In genomic region chr5:177303121-177303924, GRCh38 we compare ENCODE assay signal across 8 cellular contexts. TPM values are rescaled to one million over a fixed set of nuclear protein-coding genes. Genes with fewer than 3 reads are reported as not detected.
A peak's percentile ranks its signal among the peaks of the same experiment; 100 is the strongest.
DNase-seq lines count a peak whose midpoint lies in the region; ATAC-seq and TF ChIP-seq lines count a peak whose summit lies in the region.

A gene with protein sequence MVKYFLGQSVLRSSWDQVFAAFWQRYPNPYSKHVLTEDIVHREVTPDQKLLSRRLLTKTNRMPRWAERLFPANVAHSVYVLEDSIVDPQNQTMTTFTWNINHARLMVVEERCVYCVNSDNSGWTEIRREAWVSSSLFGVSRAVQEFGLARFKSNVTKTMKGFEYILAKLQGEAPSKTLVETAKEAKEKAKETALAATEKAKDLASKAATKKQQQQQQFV (plus strand): TSS chr5:177303799. CDS start chr5:177303986, 187 bp downstream.
RAB24 (minus strand) TSS chr5:177303719; CDS start chr5:177303288, 431 bp downstream.

- H3F3A ChIP-seq in OCI-LY1 (ENCODE audit: insufficient read depth, low read length), result no peaks in the 10 kb centered on the region; the same call in 1 of the 2 replicates

- H2AFZ ChIP-seq in OCI-LY1 (ENCODE audit: low read length), result no peak within 1 kb of the TSS

- H3K9me2 ChIP-seq in OCI-LY1 (ENCODE audit: low read depth, low read length), result no peaks in the 10 kb centered on the region

- H3K9me3 Mint-ChIP-seq in CD4-positive, alpha-beta memory T cell, result peaks cover 0 to 4% (median 0%) of the 10 kb centered on the region in 8 donors

- peak; percentile 42; the same call in 1 of the 2 replicates for TF ChIP-seq CTCF in OCI-LY1 (IDR thresholded peaks at IDR 0.05; ENCODE audit: low read length)

- no peaks in the 10 kb centered on the region for H3K27me3 ChIP-seq in CD4-positive, alpha-beta memory T cell (ENCODE audit: insufficient read depth, low read length)
- H3K27me3 ChIP-seq in OCI-LY1 (ENCODE audit: insufficient read depth, low read length) (no peaks in the 10 kb centered on the region), mononuclear cell (ENCODE audit: insufficient read depth, low read length) (no peaks in the 10 kb centered on the region)

- ATAC-seq in GM19397 (IDR thresholded peaks at IDR 0.05; ENCODE audit: unreplicated experiment), result peak; percentile 64

- H3K36me3 Mint-ChIP-seq in CD4-positive, alpha-beta memory T cell, result peaks cover 18 to 36% of the 10 kb centered on the region in 2 donors

- H3K27ac Mint-ChIP-seq in CD4-positive, alpha-beta memory T cell, result peak within 1 kb of the TSS; percentile 84 to 97 (median 92)

- peak; percentile 84 to 88 (median 86) for DNase-seq in CD4-positive, alpha-beta memory T cell
- DNase-seq in HK-2 (ENCODE audit: unreplicated experiment) (peak; percentile 80), epidermal melanocyte (ENCODE audit: insufficient read length, low spot score) (peak; percentile 93)
- peak; percentile 96 for DNase-seq in activated CD8-positive, alpha-beta memory T cell treated with anti-CD3 and anti-CD28 coated beads, Interleukin-2, amount 50 U/mL, for 48 hours
- DNase-seq in stimulated activated CD8-positive, alpha-beta memory T cell treated with anti-CD3 and anti-CD28 coated beads, Interleukin-4, amount 100 ng/mL, for 1 hour (ENCODE audit: low read depth in 2 of 2, low spot score in 1 of 2), result peak; percentile 78 to 84

- CTCF ChIA-PET in CD4-positive, alpha-beta memory T cell (lab: Charles Lee; ENCODE audit: partially characterized antibody), result interaction anchor here (0.6 to 4.8 kb wide), 7 partner anchors 8 to 190 kb away, joined by 3 to 16 read pairs (median 5); no protein-coding TSS in a partner anchor

- POLR2A ChIA-PET in CD4-positive, alpha-beta memory T cell (lab: Charles Lee; ENCODE audit: partially characterized antibody), result interaction anchor here (0.6 to 2.6 kb wide), 11 partner anchors 9 to 214 kb away, joined by 3 to 14 read pairs (median 4); partner anchors contain the start of genes DDX41, LMAN2, NSD1 and PDLIM7

- H3K4me1 Mint-ChIP-seq in CD4-positive, alpha-beta memory T cell, result peaks cover 48 to 86% (median 69%) of the 10 kb centered on the region in 4 donors

- peak within 1 kb of the TSS; percentile 80 for H3K4me2 ChIP-seq in OCI-LY1 (ENCODE audit: low read length)

- no peaks in the 10 kb centered on the region for H3K27me3 Mint-ChIP-seq in CD4-positive, alpha-beta memory T cell

- H3K9ac ChIP-seq in OCI-LY1 (ENCODE audit: low read length), result peak within 1 kb of the TSS; percentile 95

- intact Hi-C loops in CD4-positive, alpha-beta memory T cell (cut with micrococcal nuclease), result loop anchor here (1.0 to 5.0 kb wide), 4 partner anchors 9 to 189 kb away; partner anchors contain the start of gene NSD1

- no peaks in the 10 kb centered on the region for H3K9me3 ChIP-seq in CD4-positive, alpha-beta memory T cell (ENCODE audit: control insufficient read depth in 1 of 2, low read length in 2 of 2)
- H3K9me3 ChIP-seq in OCI-LY1 (ENCODE audit: low read length), result no peaks in the 10 kb centered on the region
- no peaks in the 10 kb centered on the region for H3K9me3 ChIP-seq in mononuclear cell (ENCODE audit: low read depth, low read length)

- peaks cover 13% of the 10 kb centered on the region for H3K79me2 ChIP-seq in OCI-LY1 (ENCODE audit: insufficient read depth, low read length)

- H3K4me3 ChIP-seq in CD4-positive, alpha-beta memory T cell (ENCODE audit: low read length in 2 of 2), result peak within 1 kb of the TSS; percentile 84 to 94
- H3K4me3 ChIP-seq in OCI-LY1 (ENCODE audit: low read depth, low read length, poor library complexity, severe bottlenecking) (peak within 1 kb of the TSS; percentile 99), mononuclear cell (ENCODE audit: low read length) (peak within 1 kb of the TSS; percentile 75)

- H3K27ac ChIP-seq in CD4-positive, alpha-beta memory T cell (ENCODE audit: low read depth, low read length), result peak within 1 kb of the TSS; percentile 78
- peak within 1 kb of the TSS; percentile 69 for H3K27ac ChIP-seq in OCI-LY1 (ENCODE audit: low read depth, low read length, poor library complexity, severe bottlenecking)

- H3K36me3 ChIP-seq in CD4-positive, alpha-beta memory T cell (ENCODE audit: insufficient read depth, low read length), result peaks cover 10% of the 10 kb centered on the region
- peaks cover 53% of the 10 kb centered on the region for H3K36me3 ChIP-seq in OCI-LY1 (ENCODE audit: insufficient read depth, low read length)

- peaks cover 68% of the 10 kb centered on the region for H3K4me1 ChIP-seq in CD4-positive, alpha-beta memory T cell (ENCODE audit: insufficient read depth, low read length)
- H3K4me1 ChIP-seq in OCI-LY1 (ENCODE audit: insufficient read depth, low read length, severe bottlenecking) (peaks cover 49% of the 10 kb centered on the region), mononuclear cell (ENCODE audit: insufficient read depth, low read length) (peaks cover 87% of the 10 kb centered on the region)

- no peaks in the 10 kb centered on the region for H4K20me1 ChIP-seq in OCI-LY1 (ENCODE audit: insufficient read depth, low read length)

- peak within 1 kb of the TSS; percentile 91 to 97 (median 95) for H3K4me3 Mint-ChIP-seq in CD4-positive, alpha-beta memory T cell

RNA-seq across cellular contexts. Expression of the first gene that starts in this region (rescaled TPM):
- 10 to 100 TPM; 70.9 to 72.1 TPM for total RNA-seq in CD4-positive, alpha-beta memory T cell
- polyA plus RNA-seq in CD4-positive, alpha-beta memory T cell, result 100 to 1,000 TPM; 209 to 229 TPM
- total RNA-seq in mononuclear cell, result 74.1 TPM

RNA-seq across cellular contexts. Expression of gene RAB24, which starts in this region (rescaled TPM):
- 10 to 100 TPM; 19.8 to 20.5 TPM for total RNA-seq in CD4-positive, alpha-beta memory T cell
- polyA plus RNA-seq in CD4-positive, alpha-beta memory T cell, result 10 to 100 TPM; 13.3 to 16.0 TPM
- 20.1 TPM for total RNA-seq in mononuclear cell

Comparison
In these comparisons a context has a peak if more than half of its experiments do, and no peak if none do; other contexts are left out.
1. Peak in every context shown above with its lines: DNase-seq, ATAC-seq, H3K4me3 ChIP-seq and H3K27ac ChIP-seq.